Comparison of ENCODE assay signal across 9 cellular contexts in the genomic region with DNA sequence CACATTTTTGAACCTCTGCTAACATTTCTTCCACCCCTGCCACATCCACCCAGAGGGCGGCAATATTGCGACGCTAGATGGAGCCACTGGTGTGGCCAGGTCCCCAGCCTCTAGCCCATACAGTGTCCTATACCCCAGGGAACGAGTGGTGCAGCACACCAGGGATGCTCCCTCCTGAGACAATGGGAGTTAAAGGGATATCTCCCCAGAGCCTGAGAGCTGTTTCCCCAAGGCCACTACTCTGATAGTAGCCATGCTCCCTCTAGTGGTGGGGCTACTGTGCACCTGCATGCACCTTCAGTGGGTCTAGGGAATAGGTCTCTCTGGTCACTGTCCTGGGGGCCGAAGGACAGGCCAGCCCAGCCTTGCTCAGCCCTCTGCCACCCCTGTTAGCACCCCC.
DNase-seq lines count a peak whose midpoint lies in the region; ATAC-seq and TF ChIP-seq lines count a peak whose summit lies in the region.
"Had no signal": no experiment of that assay in that cellular context is flagged by ENCODE, and none has a peak within 500 bp of the region (broad histone marks: within the 10 kb centered on the region; RNA-seq: fewer than 3 reads in every experiment).

No MANE protein-coding gene starts in this region.

- no peaks in the 10 kb centered on the region for H3K27me3 ChIP-seq in RWPE2 (ENCODE audit: insufficient read depth, poor library complexity, severe bottlenecking)

- no peaks in the 10 kb centered on the region for H3K36me3 ChIP-seq in RWPE2 (ENCODE audit: low read depth)

- ATAC-seq in HG02970 (IDR thresholded peaks at IDR 0.05; ENCODE audit: low FRiP score, unreplicated experiment) (peak; percentile 67), RWPE2 (ENCODE audit: low read depth) (peak; percentile 41; the same call in 2 of the 3 replicates)

- H3K4me1 ChIP-seq in RWPE2 (ENCODE audit: insufficient read depth, poor library complexity, severe bottlenecking): no peaks in the 10 kb centered on the region

- no peaks in the 10 kb centered on the region for H3K9me3 ChIP-seq in RWPE2 (ENCODE audit: severe bottlenecking)

- peak; percentile 37 for TF ChIP-seq CTCF in RWPE2 (IDR thresholded peaks at IDR 0.05; ENCODE audit: poor library complexity, severe bottlenecking)

- H3K4me3 ChIP-seq in RWPE2 (ENCODE audit: severe bottlenecking): no peak overlapping the region

- no peak overlapping the region for H3K27ac ChIP-seq in RWPE2 (ENCODE audit: poor library complexity, severe bottlenecking)

- DNase-seq in stimulated activated CD4-positive, alpha-beta T cell treated with anti-CD3 and anti-CD28 coated beads, Interleukin-15, amount 100 ng/mL, for 24 hours: peak; percentile 14
- no peak for DNase-seq in stimulated activated CD4-positive, alpha-beta T cell treated with anti-CD3 and anti-CD28 coated beads, Interleukin-4, amount 100 ng/mL, for 1 hour
- DNase-seq in RWPE2 (ENCODE audit: low spot score) (no peak), iPS DF 4.7 (ENCODE audit: extremely low read depth, low spot score) (peak; percentile 76), SW 1271 (lab: John Stamatoyannopoulos, UW) (no peak), activated T-cell treated with anti-CD3 and anti-CD28 coated beads for 4 hours (no peak), amniotic stem cell (lab: John Stamatoyannopoulos, UW) (no peak)
- DNase-seq: activated naive CD8-positive, alpha-beta T cell treated with anti-CD3 and anti-CD28 coated beads, Interleukin-2, amount 10 ng/mL, durations not matched to agents 7 days and 5 days had no signal

Comparison
In these comparisons a context has a peak if more than half of its experiments do, and no peak if none do; other contexts are left out.
1. DNase-seq: peak in stimulated activated CD4-positive, alpha-beta T cell treated with anti-CD3 and anti-CD28 coated beads, Interleukin-15, amount 100 ng/mL, for 24 hours (single experiment) and iPS DF 4.7 (single experiment); none in stimulated activated CD4-positive, alpha-beta T cell treated with anti-CD3 and anti-CD28 coated beads, Interleukin-4, amount 100 ng/mL, for 1 hour (single experiment), RWPE2 (single experiment), SW 1271 (0 of 2), activated T-cell treated with anti-CD3 and anti-CD28 coated beads for 4 hours (single experiment) and amniotic stem cell (single experiment).